In the genomic region with DNA sequence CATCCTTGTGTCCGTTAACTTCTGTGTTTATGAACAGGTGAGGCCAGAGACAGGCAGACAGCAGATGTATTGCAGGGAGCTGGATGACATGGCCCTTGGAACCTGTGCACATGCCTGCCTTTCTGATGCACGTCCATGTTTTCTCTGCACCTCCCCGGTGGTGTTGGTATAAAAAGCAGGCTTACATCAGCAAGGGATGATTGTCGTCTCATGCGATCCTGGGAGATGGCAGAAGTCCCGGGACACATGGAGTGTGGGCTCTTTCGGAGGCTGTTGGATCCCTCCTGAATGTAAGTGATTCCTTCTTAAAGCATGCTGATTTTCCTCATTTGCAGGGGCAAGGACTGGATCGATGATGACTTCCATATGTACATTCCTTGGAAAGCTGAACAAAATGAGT, we compare ENCODE assay signal across 23 cellular contexts.
DNase-seq lines count a peak whose midpoint lies in the region; ATAC-seq and TF ChIP-seq lines count a peak whose summit lies in the region.
"Had no signal": no experiment of that assay in that cellular context is flagged by ENCODE, and none has a peak within 500 bp of the region (broad histone marks: within the 10 kb centered on the region; RNA-seq: fewer than 3 reads in every experiment).

No MANE protein-coding gene starts in this region.

- H3K4me3 Mint-ChIP-seq in type B pancreatic cell (no peak overlapping the region), MCF 10A (ENCODE audit: unreplicated experiment) (no peak overlapping the region)
- H3K4me3 Mint-ChIP-seq: CD8-positive, alpha-beta memory T cell had no signal

- TF ChIP-seq CTCF in RWPE2 (IDR thresholded peaks at IDR 0.05; ENCODE audit: poor library complexity, severe bottlenecking) (no peak), type B pancreatic cell (conservative IDR thresholded peaks at IDR 0.05) (no peak), foreskin keratinocyte (conservative IDR thresholded peaks at IDR 0.05) (no peak), MCF 10A (IDR thresholded peaks at IDR 0.05; ENCODE audit: unreplicated experiment) (no peak)

- H3K9me3 ChIP-seq in RWPE2 (ENCODE audit: severe bottlenecking) = peaks cover 6% of the 10 kb centered on the region

- no peak overlapping the region for H3K27ac Mint-ChIP-seq in type B pancreatic cell
- H3K27ac Mint-ChIP-seq in MCF 10A (ENCODE audit: low read depth, unreplicated experiment) = no peak overlapping the region

- peaks cover 53% of the 10 kb centered on the region for H3K36me3 ChIP-seq in RWPE2 (ENCODE audit: low read depth)

- ATAC-seq in Right ventricle myocardium inferior (peak; percentile 16), Right ventricle myocardium superior (ENCODE audit: poor library complexity) (no peak), RWPE2 (ENCODE audit: low read depth) (no peak), foreskin keratinocyte (no peak)
- ATAC-seq: HCT116, Panc1 had no signal

- H3K9me3 Mint-ChIP-seq in type B pancreatic cell (peaks cover 7% of the 10 kb centered on the region), MCF 10A (ENCODE audit: unreplicated experiment) (peaks cover 10% of the 10 kb centered on the region)

- H3K27me3 Mint-ChIP-seq in type B pancreatic cell (no peaks in the 10 kb centered on the region), MCF 10A (ENCODE audit: insufficient read depth, unreplicated experiment) (no peaks in the 10 kb centered on the region)
- H3K27me3 Mint-ChIP-seq: CD8-positive, alpha-beta memory T cell had no signal

- H3K4me1 Mint-ChIP-seq in type B pancreatic cell (ENCODE audit: unreplicated experiment) (no peaks in the 10 kb centered on the region), MCF 10A (ENCODE audit: insufficient read depth, unreplicated experiment) (no peaks in the 10 kb centered on the region)
- H3K4me1 Mint-ChIP-seq: CD8-positive, alpha-beta memory T cell had no signal

- POLR2A ChIA-PET in MCF 10A (lab: Yijun Ruan, JAX) = no interaction called here

- intact Hi-C loops in Right ventricle myocardium inferior (cut with DNase I) = no loop called here
- intact Hi-C loops in Right ventricle myocardium superior (cut with DNase I) = no loop called here
- intact Hi-C loops in MCF 10A (cut with micrococcal nuclease) = no loop called here

- H3K27ac ChIP-seq in RWPE2 (ENCODE audit: poor library complexity, severe bottlenecking) (no peak overlapping the region), foreskin keratinocyte (no peak overlapping the region)
- H3K27ac ChIP-seq: C4-2B, KMS-11 had no signal

- CTCF ChIA-PET in MCF 10A (lab: Yijun Ruan, JAX) = no interaction called here

- DNase-seq in Right ventricle myocardium inferior (ENCODE audit: missing footprints) (no peak), Right ventricle myocardium superior (no peak), RWPE2 (ENCODE audit: low spot score) (peak; percentile 27), islet precursor cell (peak; percentile 17), type B pancreatic cell (ENCODE audit: extremely low spot score, unreplicated experiment) (peak; percentile 37), foreskin keratinocyte (no peak), MCF 10A (ENCODE audit: unreplicated experiment) (no peak)
- no peak for DNase-seq in stimulated activated CD4-positive, alpha-beta T cell treated with anti-CD3 and anti-CD28 coated beads, Interleukin-4, amount 100 ng/mL, for 4 hours
- DNase-seq: AML-193; Calu3; CD8-positive, alpha-beta memory T cell; GOT3; IMR-90; NCI-H1105; NCI-H146; NCI-H2029; NCI-H2227 treated with DMSO at 0.1 percent for 48 hours; NCI-H510A treated with DMSO at 0.1 percent for 48 hours; NCI-H748 treated with DMSO at 0.1 percent for 48 hours had no signal

- H3K27me3 ChIP-seq in RWPE2 (ENCODE audit: insufficient read depth, poor library complexity, severe bottlenecking) (no peaks in the 10 kb centered on the region), foreskin keratinocyte (no peaks in the 10 kb centered on the region)

- H3K4me1 ChIP-seq in RWPE2 (ENCODE audit: insufficient read depth, poor library complexity, severe bottlenecking) (no peaks in the 10 kb centered on the region), foreskin keratinocyte (no peaks in the 10 kb centered on the region)

- H3K36me3 Mint-ChIP-seq in type B pancreatic cell = peaks cover 72% of the 10 kb centered on the region
- H3K36me3 Mint-ChIP-seq in MCF 10A (ENCODE audit: insufficient read depth, unreplicated experiment) = peaks cover 91% of the 10 kb centered on the region

- no peak overlapping the region for H3K4me3 ChIP-seq in RWPE2 (ENCODE audit: severe bottlenecking)

- BruUV-seq in MCF 10A (replicated peaks; lab: Mats Ljungman, UMichigan) = no TSS peak

Comparison
In these comparisons a context has a peak if more than half of its experiments do, and no peak if none do; other contexts are left out.
1. DNase-seq: peak in RWPE2 (single experiment), islet precursor cell (single experiment) and type B pancreatic cell (single experiment); none in Right ventricle myocardium inferior (single experiment), Right ventricle myocardium superior (single experiment), foreskin keratinocyte (0 of 2), MCF 10A (single experiment) and stimulated activated CD4-positive, alpha-beta T cell treated with anti-CD3 and anti-CD28 coated beads, Interleukin-4, amount 100 ng/mL, for 4 hours (0 of 2).